ENCODE assay signal across 8 cellular contexts in genomic region chr10:91210435-91210834, GRCh38. TPM values are rescaled to one million over a fixed set of nuclear protein-coding genes. Genes with fewer than 3 reads are reported as not detected.
A peak's percentile ranks its signal among the peaks of the same experiment; 100 is the strongest.
DNase-seq lines count a peak whose midpoint lies in the region; ATAC-seq and TF ChIP-seq lines count a peak whose summit lies in the region.

No MANE protein-coding gene starts in this region.

- ATAC-seq in DND-41 (ENCODE audit: insufficient read depth, low read depth) (peak; percentile 66), GM21390 (IDR thresholded peaks at IDR 0.05; ENCODE audit: unreplicated experiment) (peak; percentile 79), HG03457 (IDR thresholded peaks at IDR 0.05; ENCODE audit: unreplicated experiment) (peak; percentile 74)

- peaks cover 63% of the 10 kb centered on the region; the same call in 1 of the 2 replicates for H4K20me1 ChIP-seq in DND-41 (ENCODE audit: insufficient read depth, low read length)

- H3K27me3 ChIP-seq in DND-41 (ENCODE audit: insufficient read depth, low read length, poor library complexity): no peaks in the 10 kb centered on the region

- no peak overlapping the region for H3K4me2 ChIP-seq in DND-41 (ENCODE audit: insufficient read depth, low read length)

- no peaks in the 10 kb centered on the region for H3K9me3 ChIP-seq in DND-41 (ENCODE audit: insufficient read depth, low read length, severe bottlenecking)

- H3K36me3 Mint-ChIP-seq in nephron progenitor cell (ENCODE audit: low read depth) (no peaks in the 10 kb centered on the region), endothelial cell (ENCODE audit: low read depth, unreplicated experiment) (no peaks in the 10 kb centered on the region)

- H3K9ac ChIP-seq in DND-41 (ENCODE audit: low read depth, low read length): no peak overlapping the region

- H3K79me2 ChIP-seq in DND-41 (ENCODE audit: insufficient read depth, low read length): peaks cover 97% of the 10 kb centered on the region

- H3K4me1 ChIP-seq in DND-41 (ENCODE audit: insufficient read depth, low read length): peaks cover 19% of the 10 kb centered on the region

- no peak overlapping the region for H2AFZ ChIP-seq in DND-41 (ENCODE audit: low read depth, low read length)

- H3K9me3 Mint-ChIP-seq in nephron progenitor cell (no peaks in the 10 kb centered on the region), endothelial cell (ENCODE audit: unreplicated experiment) (no peaks in the 10 kb centered on the region)

- DNase-seq in DND-41 (peak; percentile 53), RPMI7951 (ENCODE audit: low read depth) (peak; percentile 9), nephron progenitor cell (no peak), NK-92 (lab: John Stamatoyannopoulos, UW; ENCODE audit: unreplicated experiment) (no peak), epidermal melanocyte (ENCODE audit: insufficient read length, low spot score) (no peak), endothelial cell (ENCODE audit: low spot score) (no peak)

- no peaks in the 10 kb centered on the region for H3K36me3 ChIP-seq in DND-41 (ENCODE audit: insufficient read depth, low read length)

- H3K4me3 ChIP-seq in DND-41 (ENCODE audit: low read depth in 1 of 2, low read length in 2 of 2): no peak overlapping the region

- no peak overlapping the region for H3K4me3 Mint-ChIP-seq in nephron progenitor cell
- H3K4me3 Mint-ChIP-seq in endothelial cell (ENCODE audit: unreplicated experiment): no peak overlapping the region

- no peak overlapping the region for H3K27ac ChIP-seq in DND-41 (ENCODE audit: low read length)

- H3K4me1 Mint-ChIP-seq in nephron progenitor cell (peaks cover 10% of the 10 kb centered on the region), endothelial cell (ENCODE audit: unreplicated experiment) (peaks cover 16% of the 10 kb centered on the region)

- TF ChIP-seq CTCF in DND-41 (IDR thresholded peaks at IDR 0.05; ENCODE audit: borderline replicate concordance, extremely low read depth, low read length, poor library complexity, severe bottlenecking) (no peak), nephron progenitor cell (IDR thresholded peaks at IDR 0.05) (no peak), endothelial cell (IDR thresholded peaks at IDR 0.05; ENCODE audit: unreplicated experiment) (no peak)

- H3K27ac Mint-ChIP-seq in nephron progenitor cell: no peak overlapping the region
- H3K27ac Mint-ChIP-seq in endothelial cell (ENCODE audit: unreplicated experiment): no peak overlapping the region

- H3K27me3 Mint-ChIP-seq in nephron progenitor cell (ENCODE audit: low read depth, poor library complexity) (peaks cover 7% of the 10 kb centered on the region), endothelial cell (ENCODE audit: unreplicated experiment) (no peaks in the 10 kb centered on the region)

RNA-seq across cellular contexts. Expression of gene PCGF5, which starts 10.0 kb away (rescaled TPM):
- 29.5 and 31.8 TPM in 2 replicates for total RNA-seq in RPMI7951 (2014; rRNA removed; shearing (Covaris generic))
- 21.5 TPM for total RNA-seq in endothelial cell (ENCODE audit: unreplicated experiment)

Comparison
In these comparisons a context has a peak if more than half of its experiments do, and no peak if none do; other contexts are left out.
1. DNase-seq: peak in DND-41 (single experiment) and RPMI7951 (single experiment); none in nephron progenitor cell (single experiment), NK-92 (single experiment), epidermal melanocyte (single experiment) and endothelial cell (single experiment).
2. Peak in every context shown above with its lines, with median percentiles within 50 percentile points of each other: ATAC-seq.